Comparison of ENCODE assay signal across 17 cellular contexts in genomic region chr11:119509277-119509841, GRCh38.
DNase-seq lines count a peak whose midpoint lies in the region; ATAC-seq and TF ChIP-seq lines count a peak whose summit lies in the region.
"Had no signal": no experiment of that assay in that cellular context is flagged by ENCODE, and none has a peak within 500 bp of the region (broad histone marks: within the 10 kb centered on the region; RNA-seq: fewer than 3 reads in every experiment).

No MANE protein-coding gene starts in this region.

- TF ChIP-seq CTCF in NB4 (IDR thresholded peaks at IDR 0.05; ENCODE audit: low read depth, low read length), result no peak
- TF ChIP-seq CTCF in esophagus muscularis mucosa (IDR thresholded peaks at IDR 0.05), result no peak
- no peak for TF ChIP-seq CTCF in osteocyte (IDR thresholded peaks at IDR 0.05)

- no peak for ATAC-seq in GM18868 (IDR thresholded peaks at IDR 0.05; ENCODE audit: unreplicated experiment)
- ATAC-seq: Panc1 had no signal

- DNase-seq in EL (peak; percentile 79), NB4 (ENCODE audit: low read depth) (peak; percentile 31), esophagus muscularis mucosa (ENCODE audit: extremely low spot score) (no peak), osteocyte (ENCODE audit: extremely low spot score, unreplicated experiment) (no peak), NCI-H2196 treated with DMSO at 0.1 percent for 48 hours (lab: John Stamatoyannopoulos, UW; ENCODE audit: unreplicated experiment) (no peak)
- DNase-seq: activated CD4-positive, alpha-beta T cell treated with anti-CD3 and anti-CD28 coated beads, Interleukin-2, amount 50 U/mL, for 4 hours; heart right ventricle; stimulated activated CD4-positive, alpha-beta T cell treated with anti-CD3 and anti-CD28 coated beads, Interleukin-4, amount 100 ng/mL, for 1 hour; T-helper 17 cell had no signal

- no peak overlapping the region for H3K27ac Mint-ChIP-seq in osteocyte (ENCODE audit: unreplicated experiment)
- H3K27ac Mint-ChIP-seq: progenitor cell of endocrine pancreas, T-helper 17 cell had no signal

- H3K4me3 ChIP-seq in NB4 (ENCODE audit: low read depth, low read length) (no peak overlapping the region), esophagus muscularis mucosa (no peak overlapping the region), skin epidermis (no peak overlapping the region)
- H3K4me3 ChIP-seq: dorsolateral prefrontal cortex, heart right ventricle, lung had no signal

- H3K9me3 ChIP-seq in esophagus muscularis mucosa, result no peaks in the 10 kb centered on the region
- H3K9me3 ChIP-seq: heart right ventricle had no signal

- peak overlapping the region; percentile 26 to 62 (median 50) for H3K27ac ChIP-seq in esophagus muscularis mucosa (replicated peaks in 1 of 4)
- peak overlapping the region in 13 of 21 experiments; percentile 6 to 67 (median 45) for H3K27ac ChIP-seq in skin epidermis
- H3K27ac ChIP-seq: KMS-11 had no signal

- no peak for TF ChIP-seq EP300 in esophagus muscularis mucosa (IDR thresholded peaks at IDR 0.05)

- intact Hi-C loops in esophagus muscularis mucosa (cut with DNase I), result no loop called here

- peaks cover 0 to 4% (median under 1%) of the 10 kb centered on the region in 4 donors for H3K27me3 ChIP-seq in esophagus muscularis mucosa
- H3K27me3 ChIP-seq: dorsolateral prefrontal cortex had no signal

- H3K27me3 Mint-ChIP-seq in osteocyte (ENCODE audit: unreplicated experiment), result peaks cover 14% of the 10 kb centered on the region

- no peak for TF ChIP-seq POLR2A in NB4 (IDR thresholded peaks at IDR 0.05; ENCODE audit: extremely low read depth, insufficient read length)
- TF ChIP-seq POLR2A in esophagus muscularis mucosa (IDR thresholded peaks at IDR 0.05; ENCODE audit: low read depth), result no peak

- no peaks in the 10 kb centered on the region for H3K36me3 Mint-ChIP-seq in osteocyte (ENCODE audit: unreplicated experiment)
- H3K36me3 Mint-ChIP-seq: activated naive CD4-positive, alpha-beta T cell treated with anti-CD3 and anti-CD28 coated beads, Interleukin-2, amount 50 U/mL, for 72 hours had no signal

- H3K4me1 ChIP-seq in esophagus muscularis mucosa, result peaks cover 0 to 9% (median 8%) of the 10 kb centered on the region in 4 donors

- H3K36me3 ChIP-seq in esophagus muscularis mucosa, result no peaks in the 10 kb centered on the region
- H3K36me3 ChIP-seq: heart right ventricle had no signal

- WGBS in esophagus muscularis mucosa, result 79% methylated on average over 4 of the region's 4 CpGs

- H3K4me1 Mint-ChIP-seq in osteocyte (ENCODE audit: unreplicated experiment), result peaks cover 16% of the 10 kb centered on the region
- H3K4me1 Mint-ChIP-seq: T-helper 17 cell had no signal

- no peaks in the 10 kb centered on the region for H3K9me3 Mint-ChIP-seq in osteocyte (ENCODE audit: unreplicated experiment)
- H3K9me3 Mint-ChIP-seq: activated naive CD4-positive, alpha-beta T cell treated with anti-CD3 and anti-CD28 coated beads, Interleukin-2, amount 50 U/mL, for 72 hours had no signal

- no peak overlapping the region for H3K4me3 Mint-ChIP-seq in osteocyte (ENCODE audit: unreplicated experiment)

Comparison
In these comparisons a context has a peak if more than half of its experiments do, and no peak if none do; other contexts are left out.
1. DNase-seq: peak in EL (single experiment) and NB4 (single experiment); none in esophagus muscularis mucosa (single experiment), osteocyte (single experiment) and NCI-H2196 treated with DMSO at 0.1 percent for 48 hours (single experiment).